In genomic region chr7:90595341-90595800, GRCh38 we compare ENCODE assay signal across 1 cellular context.
TF ChIP-seq lines count a peak whose summit lies in the region.

No MANE protein-coding gene starts in this region.

TF ChIP-seq in GM23338, 12 proteins besides CTCF, POLR2A, EP300 and RAD21 (continued from another document):
- no peak for TF ChIP-seq ZNF462 (CRISPR knock-in tag; IDR thresholded peaks at IDR 0.05)
- TF ChIP-seq POLR2AphosphoS5 (IDR thresholded peaks at IDR 0.05; ENCODE audit: low read depth): no peak
- TF ChIP-seq ETS1 (IDR thresholded peaks at IDR 0.05): no peak
- TF ChIP-seq NANOG (IDR thresholded peaks at IDR 0.05; ENCODE audit: borderline replicate concordance): no peak
- no peak for TF ChIP-seq ZNF114 (CRISPR knock-in tag; IDR thresholded peaks at IDR 0.05)
TF ChIP-seq in GM23338: peak in this region for 0.
